8 cellular contexts compared by ENCODE assay signal in the genomic region with DNA sequence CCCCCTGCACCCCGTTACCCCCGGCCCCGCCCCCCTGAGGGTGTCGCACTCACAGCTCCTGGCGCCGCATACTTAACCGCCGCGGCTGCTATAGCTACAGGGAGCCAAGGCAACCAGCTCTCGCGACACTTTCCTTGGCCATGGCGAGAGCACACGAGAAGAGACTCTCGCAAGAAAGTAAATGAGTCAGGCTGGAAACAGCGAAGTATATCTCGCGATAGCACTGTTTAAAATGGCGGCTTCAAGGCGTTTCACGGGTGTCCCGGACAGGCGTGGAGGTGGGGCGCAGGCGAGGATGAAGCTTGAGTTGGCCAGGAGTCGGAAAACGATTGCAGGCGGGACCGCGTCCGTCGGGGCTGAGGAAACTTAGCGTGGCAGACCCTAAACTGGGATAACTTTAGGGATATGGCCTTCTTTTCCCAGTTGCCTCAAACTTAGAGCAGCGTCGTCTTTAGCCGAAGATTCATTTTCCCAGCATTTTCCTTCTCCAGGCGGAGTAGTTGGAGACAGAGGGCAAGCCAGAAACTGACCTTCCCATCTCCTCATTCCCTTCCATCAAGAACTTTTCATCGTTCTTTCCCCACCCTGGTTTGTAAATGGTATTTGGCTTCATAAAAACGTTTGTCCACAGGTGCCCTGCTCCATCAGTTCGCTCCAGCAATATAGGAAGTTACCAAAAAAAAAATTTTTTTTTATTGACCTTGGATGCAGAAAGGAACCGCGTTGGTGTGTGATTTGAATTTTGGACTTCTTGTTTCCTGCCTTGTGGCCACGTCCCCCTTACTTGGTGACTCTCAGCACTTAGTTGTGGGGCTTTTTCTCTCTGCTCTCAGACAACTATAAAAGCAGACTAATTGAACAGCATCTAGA. TPM values are rescaled to one million over a fixed set of nuclear protein-coding genes. Genes with fewer than 3 reads are reported as not detected.
DNase-seq lines count a peak whose midpoint lies in the region; ATAC-seq, FAIRE-seq and TF ChIP-seq lines count a peak whose summit lies in the region.

No MANE protein-coding gene starts in this region.

- H3K4me1 Mint-ChIP-seq in Caco-2 (ENCODE audit: low read depth, unreplicated experiment), result no peaks in the 10 kb centered on the region

- H3K27me3 Mint-ChIP-seq in Caco-2 (ENCODE audit: insufficient read depth, unreplicated experiment), result no peaks in the 10 kb centered on the region

- peak overlapping the region; percentile 99 for H3K4me3 Mint-ChIP-seq in Caco-2 (ENCODE audit: unreplicated experiment)

- no peaks in the 10 kb centered on the region for H3K27me3 ChIP-seq in Caco-2 (replicated peaks; ENCODE audit: control insufficient read depth, insufficient read depth, low read length)

- TSS peak; percentile 86 for BruUV-seq in Caco-2 (replicated peaks; lab: Mats Ljungman, UMichigan)

- H3K9me3 Mint-ChIP-seq in Caco-2 (ENCODE audit: unreplicated experiment), result no peaks in the 10 kb centered on the region

- ATAC-seq in GM21381 (IDR thresholded peaks at IDR 0.05; ENCODE audit: unreplicated experiment), result peak; percentile 97

- H3K4me3 ChIP-seq in Caco-2 (ENCODE audit: low read depth, low read length), result peak overlapping the region; percentile 84

- POLR2A ChIA-PET in Caco-2 (lab: Charles Lee), result interaction anchor here (0.6 to 1.8 kb wide), 12 partner anchors 9 to 1485 kb away, joined by 3 to 9 read pairs (median 3); partner anchors contain the start of genes CFAP70 and USP54

- H3K27ac Mint-ChIP-seq in Caco-2 (ENCODE audit: unreplicated experiment), result peak overlapping the region; percentile 100

- peak; percentile 82 for FAIRE-seq in HTR-8/SVneo (lab: Jason Lieb, UNC)
- FAIRE-seq in endometrium (lab: Jason Lieb, UNC), result peak; percentile 59

- peak; percentile 93 to 96 for DNase-seq in Caco-2
- DNase-seq in HTR-8/SVneo (ENCODE audit: insufficient read length, low spot score), result peak; percentile 98
- peak; percentile 97 for DNase-seq in NOMO-1 treated with DMSO at 0.1 percent for 48 hours (lab: John Stamatoyannopoulos, UW; ENCODE audit: unreplicated experiment)
- peak; percentile 87 for DNase-seq in activated CD8-positive, alpha-beta memory T cell treated with anti-CD3 and anti-CD28 coated beads, Interleukin-2, amount 50 U/mL, for 1 hour (ENCODE audit: extremely low read depth)
- peak; percentile 95 for DNase-seq in mesenteric fat pad (ENCODE audit: low spot score)
- DNase-seq in stimulated activated CD8-positive, alpha-beta memory T cell treated with anti-CD3 and anti-CD28 coated beads, Interleukin-15, amount 100 ng/mL, for 1 hour (ENCODE audit: low read depth), result peak; percentile 89

- no peaks in the 10 kb centered on the region for H3K36me3 ChIP-seq in Caco-2 (ENCODE audit: control insufficient read depth, insufficient read depth, low read length)

- CTCF ChIA-PET in Caco-2 (lab: Charles Lee), result interaction anchor here (0.6 to 1.4 kb wide), 7 partner anchors 9 to 1992 kb away, joined by 4 to 8 read pairs (median 5); partner anchors contain the start of gene USP54

- H3K4me1 ChIP-seq in Caco-2, result peaks cover 9% of the 10 kb centered on the region

- no peak for TF ChIP-seq CTCF in Caco-2 (IDR thresholded peaks at IDR 0.05; ENCODE audit: insufficient read depth in 1 of 2, low read depth in 1 of 2, low read length in 1 of 2, severe bottlenecking in 1 of 2, unreplicated experiment in 1 of 2)

- H3K9me3 ChIP-seq in Caco-2, result no peaks in the 10 kb centered on the region

- H3K36me3 Mint-ChIP-seq in Caco-2 (ENCODE audit: insufficient read depth, unreplicated experiment), result peaks cover 11% of the 10 kb centered on the region

- intact Hi-C loops in Caco-2 (cut with micrococcal nuclease; ENCODE audit: unreplicated experiment), result loop anchor here (1.0 to 2.0 kb wide), 3 partner anchors 25 to 97 kb away; no protein-coding TSS in a partner anchor

RNA-seq across cellular contexts. Expression of gene MYOZ1, which starts 15.2 kb away (rescaled TPM):
- total RNA-seq in Caco-2 (2022), result 0.35 and 0.52 TPM in 2 replicates
- total RNA-seq in mesenteric fat pad, result 0.58 TPM

RNA-seq across cellular contexts. Expression of gene SYNPO2L, which starts 29.7 kb away (rescaled TPM):
- total RNA-seq in Caco-2 (2022) (0.12 and 0.16 TPM in 2 replicates), mesenteric fat pad (0.10 TPM)

RNA-seq across cellular contexts. Expression of gene USP54, which starts 35.0 kb away (rescaled TPM):
- total RNA-seq in Caco-2 (2022) (43.5 and 45.8 TPM in 2 replicates), mesenteric fat pad (16.0 TPM)

Comparison
In these comparisons a context has a peak if more than half of its experiments do, and no peak if none do; other contexts are left out.
1. Peak in every context shown above with its lines: DNase-seq, ATAC-seq and H3K4me3 ChIP-seq.